11 cellular contexts compared by ENCODE assay signal in the genomic region with DNA sequence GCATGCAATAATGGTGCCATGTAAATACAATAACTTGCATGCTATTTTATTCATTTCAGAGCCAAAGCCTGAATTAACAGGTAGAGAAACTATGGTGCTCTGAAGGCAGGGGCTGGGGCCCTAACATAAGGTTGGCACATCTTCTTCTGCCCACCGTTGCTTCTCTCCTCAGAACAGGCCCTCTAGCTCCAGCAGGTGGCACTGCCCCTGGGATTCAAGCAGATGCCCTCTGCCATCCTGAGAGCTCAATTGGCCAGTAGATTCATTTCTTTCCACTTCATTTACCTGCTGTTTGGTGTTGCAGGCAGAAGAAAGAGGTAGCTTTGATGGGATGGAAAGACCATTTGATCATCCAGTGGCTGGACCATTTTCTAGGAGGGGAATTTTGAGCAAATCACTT.
DNase-seq lines count a peak whose midpoint lies in the region; ATAC-seq and TF ChIP-seq lines count a peak whose summit lies in the region.
"Had no signal": no experiment of that assay in that cellular context is flagged by ENCODE, and none has a peak within 500 bp of the region (broad histone marks: within the 10 kb centered on the region; RNA-seq: fewer than 3 reads in every experiment).

No MANE protein-coding gene starts in this region.

- in situ Hi-C loops in T47D (cut with HindIII; ENCODE audit: low pct_unique_long_range_greater_than_20kb, low sequenced_read_pairs): no loop called here

- H3K27me3 ChIP-seq in cardiac muscle cell (no peaks in the 10 kb centered on the region), heart right ventricle (peaks cover 0 to 42% (median 18%) of the 10 kb centered on the region in 7 donors), testis (no peaks in the 10 kb centered on the region)

- DNase-seq in cardiac muscle cell (ENCODE audit: low read depth in 1 of 2, low spot score in 1 of 2): no peak
- no peak for DNase-seq in heart right ventricle
- no peak for DNase-seq in LNCaP clone FGC (ENCODE audit: low read depth)
- peak; percentile 2 to 24 for DNase-seq in T47D (ENCODE audit: low read depth in 1 of 2, low spot score in 1 of 2)
- DNase-seq in testis: peak; percentile 23
- DNase-seq in NCI-H226: no peak
- DNase-seq in Ammon's horn (ENCODE audit: low spot score): no peak
- DNase-seq in NCI-H1694 treated with DMSO at 0.1 percent for 48 hours (lab: John Stamatoyannopoulos, UW): no peak
- DNase-seq: CD4-positive, alpha-beta memory T cell; sigmoid colon had no signal

- TF ChIP-seq POLR2A in testis (IDR thresholded peaks at IDR 0.05): no peak

- H3K9me3 ChIP-seq in cardiac muscle cell (ENCODE audit: low read depth) (no peaks in the 10 kb centered on the region), heart right ventricle (no peaks in the 10 kb centered on the region), testis (no peaks in the 10 kb centered on the region)
- H3K9me3 ChIP-seq: sigmoid colon had no signal

- WGBS in heart right ventricle, 2 donors: 59 to 68% methylated on average over 1 of the region's 1 CpG
- WGBS in testis, 2 donors: 68 to 92% methylated on average over 1 of the region's 1 CpG

- TF ChIP-seq CTCF in cardiac muscle cell (IDR thresholded peaks at IDR 0.05; ENCODE audit: low read depth, low read length): peak; percentile 9
- peak in 2 of 9 donors; percentile 9 to 11 for TF ChIP-seq CTCF in heart right ventricle (IDR thresholded peaks at IDR 0.05)
- TF ChIP-seq CTCF in LNCaP clone FGC (IDR thresholded peaks at IDR 0.05; ENCODE audit: control insufficient read depth, extremely low read depth, insufficient read depth): peak; percentile 57
- no peak for TF ChIP-seq CTCF in testis (IDR thresholded peaks at IDR 0.05)

- H3K36me3 ChIP-seq in cardiac muscle cell (no peaks in the 10 kb centered on the region), heart right ventricle (no peaks in the 10 kb centered on the region), testis (ENCODE audit: low read depth, missing control alignments) (no peaks in the 10 kb centered on the region)
- H3K36me3 ChIP-seq: sigmoid colon had no signal

- H3K27ac ChIP-seq in cardiac muscle cell: no peak overlapping the region
- no peak overlapping the region for H3K27ac ChIP-seq in heart right ventricle
- H3K27ac ChIP-seq in testis: no peak overlapping the region
- H3K27ac ChIP-seq: sigmoid colon had no signal

- intact Hi-C loops in heart right ventricle (cut with DNase I): no loop called here
- intact Hi-C loops in testis (cut with DNase I; ENCODE audit: low total_unique reads): no loop called here

- no peaks in the 10 kb centered on the region for H3K4me1 ChIP-seq in cardiac muscle cell (ENCODE audit: low read depth)
- no peaks in the 10 kb centered on the region for H3K4me1 ChIP-seq in heart right ventricle
- no peaks in the 10 kb centered on the region for H3K4me1 ChIP-seq in testis
- H3K4me1 ChIP-seq: sigmoid colon had no signal

- H3K4me3 ChIP-seq in cardiac muscle cell: no peak overlapping the region
- no peak overlapping the region for H3K4me3 ChIP-seq in heart right ventricle
- no peak overlapping the region for H3K4me3 ChIP-seq in LNCaP clone FGC (ENCODE audit: low read depth, low read length)
- H3K4me3 ChIP-seq in testis: no peak overlapping the region
- H3K4me3 ChIP-seq: sigmoid colon had no signal

- no peak for ATAC-seq in heart right ventricle
- ATAC-seq: esophagus mucosa had no signal

Comparison
In these comparisons a context has a peak if more than half of its experiments do, and no peak if none do; other contexts are left out.
1. DNase-seq: peak in T47D (2 of 2) and testis (single experiment); none in cardiac muscle cell (0 of 2), heart right ventricle (0 of 2), LNCaP clone FGC (single experiment), NCI-H226 (single experiment), Ammon's horn (single experiment) and NCI-H1694 treated with DMSO at 0.1 percent for 48 hours (single experiment).
2. CTCF ChIP-seq: peak in cardiac muscle cell (single experiment) and LNCaP clone FGC (single experiment); none in testis (0 of 3).